1 cellular context compared by ENCODE assay signal in genomic region chr6:152164957-152165356, GRCh38.
TF ChIP-seq lines count a peak whose summit lies in the region.

No MANE protein-coding gene starts in this region.

TF ChIP-seq in GM23338, 12 proteins besides CTCF, POLR2A, EP300 and RAD21 (continued from another document):
- no peak for TF ChIP-seq ZNF462 (CRISPR knock-in tag; IDR thresholded peaks at IDR 0.05)
TF ChIP-seq in GM23338: peak in this region for 0.
